9 cellular contexts compared by ENCODE assay signal in the genomic region with DNA sequence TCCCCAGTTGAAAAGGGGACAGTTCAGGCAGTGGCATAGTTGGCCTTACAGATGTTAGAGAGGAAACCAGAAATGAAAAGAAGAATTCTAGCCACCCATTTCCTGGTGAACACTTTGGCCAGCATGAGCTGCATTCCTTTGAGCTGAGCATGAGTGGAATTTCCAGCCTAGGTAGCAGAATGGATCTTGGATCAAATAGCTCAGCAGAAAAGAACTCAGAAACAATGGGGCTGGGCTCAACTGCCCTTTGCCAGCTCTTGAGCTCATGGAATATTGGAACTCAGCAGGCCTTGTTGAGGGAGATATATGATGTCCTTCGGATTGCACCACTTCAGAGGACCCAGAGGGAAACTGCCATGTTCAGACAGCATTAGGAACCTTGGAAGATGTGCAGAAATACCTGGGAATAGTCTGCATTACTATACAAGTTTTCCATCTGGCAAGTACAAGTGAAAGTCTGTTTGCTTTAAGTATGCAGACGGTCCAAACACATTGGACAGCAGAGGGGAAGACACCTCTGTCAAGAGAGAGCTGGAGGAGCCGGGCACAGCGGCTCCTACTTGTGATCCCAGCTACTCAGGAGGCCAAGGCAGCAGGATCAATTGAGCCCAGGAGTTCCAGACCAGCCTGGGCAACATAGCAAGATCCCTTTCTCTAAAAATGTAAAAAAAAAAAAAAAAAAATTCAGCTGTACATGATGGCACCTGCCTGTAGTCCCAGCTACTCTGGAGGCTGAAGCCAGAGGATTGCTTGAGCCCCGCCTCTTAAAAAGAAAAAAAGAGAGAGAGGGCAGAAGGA. TPM values are rescaled to one million over a fixed set of nuclear protein-coding genes. Genes with fewer than 3 reads are reported as not detected.
A peak's percentile ranks its signal among the peaks of the same experiment; 100 is the strongest.
DNase-seq lines count a peak whose midpoint lies in the region; TF ChIP-seq lines count a peak whose summit lies in the region.
"Had no signal": no experiment of that assay in that cellular context is flagged by ENCODE, and none has a peak within 500 bp of the region (broad histone marks: within the 10 kb centered on the region; RNA-seq: fewer than 3 reads in every experiment).

No MANE protein-coding gene starts in this region.

- CTCF ChIA-PET in activated CD4-positive, alpha-beta T cell treated with anti-CD3 and anti-CD28 coated beads, Interleukin-2, amount 10 ng/mL, durations not matched to agents 7 days and 5 days (lab: Charles Lee), result interaction anchor here (0.6 to 1.5 kb wide), 2 partner anchors 79 to 976 kb away, joined by 3 read pairs; no protein-coding TSS in a partner anchor

- no peaks in the 10 kb centered on the region for H3K27me3 Mint-ChIP-seq in activated CD4-positive, alpha-beta T cell treated with anti-CD3 and anti-CD28 coated beads, Interleukin-2, amount 10 ng/mL, durations not matched to agents 7 days and 5 days

- H3K4me3 ChIP-seq in stomach smooth muscle (ENCODE audit: low read length in 2 of 2), result no peak overlapping the region
- no peak overlapping the region for H3K4me3 ChIP-seq in adrenal gland
- H3K4me3 ChIP-seq: tibial nerve had no signal

- H3K4me1 ChIP-seq in stomach smooth muscle (ENCODE audit: control insufficient read depth, insufficient read depth, low read length) (peaks cover 9% of the 10 kb centered on the region), adrenal gland (replicated peaks in 1 of 2) (peaks cover 10 to 21% of the 10 kb centered on the region in 2 donors)

- no peak for TF ChIP-seq POLR2A in adrenal gland (IDR thresholded peaks at IDR 0.05)

- intact Hi-C loops in adrenal gland (cut with DNase I), result no loop called here

- 81 to 95% (median 91%) methylated on average over 4 to 5 of the region's 5 CpGs for WGBS in adrenal gland, 4 donors

- no peaks in the 10 kb centered on the region for H3K27me3 ChIP-seq in stomach smooth muscle (ENCODE audit: control insufficient read depth in 1 of 2, insufficient read depth in 2 of 2, low read length in 2 of 2)
- no peaks in the 10 kb centered on the region for H3K27me3 ChIP-seq in adrenal gland
- H3K27me3 ChIP-seq: tibial nerve had no signal

- TF ChIP-seq CTCF in adrenal gland (IDR thresholded peaks at IDR 0.05), result no peak

- peak overlapping the region; percentile 25 for H3K27ac ChIP-seq in stomach smooth muscle (ENCODE audit: low read length)
- H3K27ac ChIP-seq in adrenal gland, result peak overlapping the region in 1 of 5 donors; percentile 57

- H3K36me3 ChIP-seq in stomach smooth muscle (ENCODE audit: control insufficient read depth in 2 of 2, insufficient read depth in 2 of 2, low read length in 2 of 2) (no peaks in the 10 kb centered on the region), adrenal gland (replicated peaks in 1 of 2) (no peaks in the 10 kb centered on the region)
- H3K36me3 ChIP-seq: tibial nerve had no signal

- no peaks in the 10 kb centered on the region for H3K9me3 Mint-ChIP-seq in activated CD4-positive, alpha-beta T cell treated with anti-CD3 and anti-CD28 coated beads, Interleukin-2, amount 10 ng/mL, durations not matched to agents 7 days and 5 days

- no peak overlapping the region for H3K4me3 Mint-ChIP-seq in activated CD4-positive, alpha-beta T cell treated with anti-CD3 and anti-CD28 coated beads, Interleukin-2, amount 10 ng/mL, durations not matched to agents 7 days and 5 days

- no peak for DNase-seq in activated CD4-positive, alpha-beta T cell treated with anti-CD3 and anti-CD28 coated beads, Interleukin-2, amount 10 ng/mL, durations not matched to agents 7 days and 5 days
- DNase-seq in activated CD4-positive, alpha-beta T cell treated with anti-CD3 and anti-CD28 coated beads for 4 hours, result no peak
- DNase-seq in amniotic epithelial cell (ENCODE audit: low read depth), result peak; percentile 71
- peak; percentile 86 for DNase-seq in iris pigment epithelial cell (ENCODE audit: low read depth)
- no peak for DNase-seq in NCI-H1105 (lab: John Stamatoyannopoulos, UW)
- no peak for DNase-seq in adrenal gland
- DNase-seq in hippocampal formation (lab: John Stamatoyannopoulos, UW), result no peak

- peak overlapping the region; percentile 67 for H3K27ac Mint-ChIP-seq in activated CD4-positive, alpha-beta T cell treated with anti-CD3 and anti-CD28 coated beads, Interleukin-2, amount 10 ng/mL, durations not matched to agents 7 days and 5 days

- H3K4me1 Mint-ChIP-seq in activated CD4-positive, alpha-beta T cell treated with anti-CD3 and anti-CD28 coated beads, Interleukin-2, amount 10 ng/mL, durations not matched to agents 7 days and 5 days, result peaks cover 26% of the 10 kb centered on the region

- POLR2A ChIA-PET in activated CD4-positive, alpha-beta T cell treated with anti-CD3 and anti-CD28 coated beads, Interleukin-2, amount 10 ng/mL, durations not matched to agents 7 days and 5 days (lab: Charles Lee), result no interaction called here

- H3K36me3 Mint-ChIP-seq in activated CD4-positive, alpha-beta T cell treated with anti-CD3 and anti-CD28 coated beads, Interleukin-2, amount 10 ng/mL, durations not matched to agents 7 days and 5 days (ENCODE audit: low read depth), result peaks cover 9% of the 10 kb centered on the region

- no peak overlapping the region for H3K9ac ChIP-seq in stomach smooth muscle (ENCODE audit: low read length in 2 of 2)

- no peaks in the 10 kb centered on the region for H3K9me3 ChIP-seq in stomach smooth muscle (ENCODE audit: control insufficient read depth in 2 of 2, low read length in 2 of 2)
- no peaks in the 10 kb centered on the region for H3K9me3 ChIP-seq in adrenal gland (replicated peaks in 1 of 3)
- H3K9me3 ChIP-seq: tibial nerve had no signal

RNA-seq across cellular contexts. Expression of gene CDV3, which starts 3.1 kb away (rescaled TPM):
- 100 to 1,000 TPM; 177 to 196 TPM for total RNA-seq in activated CD4-positive, alpha-beta T cell treated with anti-CD3 and anti-CD28 coated beads, Interleukin-2, amount 10 ng/mL, durations not matched to agents 7 days and 5 days
- 100 to 1,000 TPM in 6 of 8 donors, 10 to 100 TPM in 2; 71.1 to 236 (median 124) TPM for total RNA-seq in adrenal gland
- polyA plus RNA-seq in adrenal gland, result 100 to 1,000 TPM in 1 of 3 donors, 10 to 100 TPM in 2; 30.8 to 309 (median 36.7) TPM

Comparison
In these comparisons a context has a peak if more than half of its experiments do, and no peak if none do; other contexts are left out.
1. DNase-seq: peak in amniotic epithelial cell (single experiment) and iris pigment epithelial cell (single experiment); none in activated CD4-positive, alpha-beta T cell treated with anti-CD3 and anti-CD28 coated beads, Interleukin-2, amount 10 ng/mL, durations not matched to agents 7 days and 5 days (single experiment), activated CD4-positive, alpha-beta T cell treated with anti-CD3 and anti-CD28 coated beads for 4 hours (0 of 2), NCI-H1105 (single experiment), adrenal gland (0 of 7) and hippocampal formation (0 of 2).